ENCODE assay signal across 11 cellular contexts in genomic region chr3:141477224-141477623, GRCh38. TPM values are rescaled to one million over a fixed set of nuclear protein-coding genes. Genes with fewer than 3 reads are reported as not detected.
DNase-seq lines count a peak whose midpoint lies in the region; ATAC-seq, FAIRE-seq and TF ChIP-seq lines count a peak whose summit lies in the region.
"Had no signal": no experiment of that assay in that cellular context is flagged by ENCODE, and none has a peak within 500 bp of the region (broad histone marks: within the 10 kb centered on the region; RNA-seq: fewer than 3 reads in every experiment).

No MANE protein-coding gene starts in this region.

- H3K9me3 ChIP-seq in lower lobe of right lung, result no peaks in the 10 kb centered on the region

- no peak for TF ChIP-seq CTCF in astrocyte of the spinal cord (IDR thresholded peaks at IDR 0.05; ENCODE audit: low read depth, low read length)
- TF ChIP-seq CTCF in lower lobe of right lung (IDR thresholded peaks at IDR 0.05), result no peak

- H3K4me1 ChIP-seq in lower lobe of right lung, result no peaks in the 10 kb centered on the region

- no peak for FAIRE-seq in HTR-8/SVneo (lab: Jason Lieb, UNC)

- H3K36me3 ChIP-seq in lower lobe of right lung, result no peaks in the 10 kb centered on the region

- ATAC-seq in lower lobe of right lung (peak; percentile 55 to 59), HG02981 (IDR thresholded peaks at IDR 0.05; ENCODE audit: unreplicated experiment) (no peak), left lobe of liver (no peak)

- H3K4me3 ChIP-seq in astrocyte of the spinal cord (ENCODE audit: low read depth, low read length) (no peak overlapping the region), lower lobe of right lung (no peak overlapping the region)

- H3K27ac ChIP-seq in lower lobe of right lung, result no peak overlapping the region

- no peaks in the 10 kb centered on the region for H3K27me3 ChIP-seq in lower lobe of right lung (ENCODE audit: low read depth)

- in situ Hi-C loops in Caki2 (cut with HindIII; ENCODE audit: low pct_unique_long_range_greater_than_20kb, low sequenced_read_pairs) (no loop called here), astrocyte of the spinal cord (cut with HindIII; ENCODE audit: low sequenced_read_pairs) (no loop called here)

- DNase-seq in Caki2 (ENCODE audit: low read depth) (peak; percentile 68), HTR-8/SVneo (ENCODE audit: insufficient read length, low spot score) (peak; percentile 45), astrocyte of the spinal cord (ENCODE audit: low read depth, low spot score) (peak; percentile 87), lower lobe of right lung (no peak), left lobe of liver (ENCODE audit: low spot score) (no peak), UCSD-AML1 (lab: John Stamatoyannopoulos, UW; ENCODE audit: unreplicated experiment) (no peak), epidermal melanocyte (ENCODE audit: insufficient read length, low spot score) (no peak)
- DNase-seq: activated naive CD4-positive, alpha-beta T cell treated with Interleukin-2 at 50 U/mL for 16 hours; hypothalamus; NCI-H2081 treated with DMSO at 0.1 percent for 48 hours had no signal

- intact Hi-C loops in lower lobe of right lung (cut with DNase I), result no loop called here

RNA-seq across cellular contexts. Expression of gene RASA2, which starts 9.6 kb away (rescaled TPM):
- total RNA-seq in Caki2 (2014; rRNA removed; shearing (Covaris generic); ENCODE audit: low replicate concordance), result 2.0 and 2.4 TPM in 2 replicates
- 21.5 TPM for total RNA-seq in lower lobe of right lung
- total RNA-seq in left lobe of liver, result 3.7 TPM

Comparison
In these comparisons a context has a peak if more than half of its experiments do, and no peak if none do; other contexts are left out.
1. DNase-seq: peak in Caki2 (single experiment), HTR-8/SVneo (single experiment) and astrocyte of the spinal cord (single experiment); none in lower lobe of right lung (single experiment), left lobe of liver (single experiment), UCSD-AML1 (single experiment) and epidermal melanocyte (single experiment).
2. ATAC-seq: peak in lower lobe of right lung (2 of 2); none in HG02981 (single experiment) and left lobe of liver (single experiment).